8 cellular contexts compared by ENCODE assay signal in the genomic region with DNA sequence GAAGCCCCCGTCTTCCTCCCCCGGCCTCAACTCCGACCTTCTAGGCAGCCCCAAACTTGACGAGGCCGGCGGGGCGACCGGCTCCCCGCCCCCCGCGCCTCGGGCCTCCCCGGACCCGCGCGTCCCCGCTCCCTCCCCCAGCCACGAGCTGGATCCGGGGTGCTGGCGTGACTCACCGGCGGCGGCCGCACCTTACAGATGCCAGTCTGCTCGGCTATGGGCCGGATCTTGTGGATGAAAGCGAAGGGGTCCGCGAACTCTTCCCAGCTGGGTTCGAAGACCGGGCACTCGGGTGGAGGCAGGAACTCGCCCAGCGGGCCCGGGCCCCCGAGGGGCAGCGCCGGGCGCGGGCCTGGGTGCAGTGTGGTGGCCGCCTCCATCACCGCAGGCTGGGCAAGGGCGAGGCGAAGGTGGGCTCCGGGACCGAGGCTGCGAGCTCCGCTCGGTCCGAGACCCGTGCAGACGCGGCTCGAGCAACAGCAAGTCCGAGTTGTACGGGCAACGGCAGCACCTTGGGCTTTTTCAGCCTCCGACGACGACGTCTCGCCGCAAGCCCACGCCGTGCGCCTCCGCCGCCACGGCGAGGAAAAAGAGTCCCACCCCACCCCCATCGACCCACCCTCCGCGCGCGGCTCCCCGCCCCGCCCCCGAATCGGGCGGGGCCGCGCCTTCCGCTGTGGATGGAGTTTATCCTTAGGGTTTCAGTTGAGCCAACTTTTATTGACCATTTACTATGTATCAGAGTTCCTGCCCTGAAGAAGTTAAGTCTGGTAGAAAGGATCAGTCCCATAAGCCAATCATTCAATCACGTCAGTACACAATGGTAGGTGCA. TPM values are rescaled to one million over a fixed set of nuclear protein-coding genes. Genes with fewer than 3 reads are reported as not detected.
A peak's percentile ranks its signal among the peaks of the same experiment; 100 is the strongest.
DNase-seq lines count a peak whose midpoint lies in the region; ATAC-seq, FAIRE-seq and TF ChIP-seq lines count a peak whose summit lies in the region.

A gene (minus strand): TSS at position 496 of the 832 bp plus-strand sequence. CDS start 116 bp downstream, at position 380.

- H3K4me3 ChIP-seq in small intestine (ENCODE audit: low read depth in 1 of 2, low read length in 2 of 2): peak within 1 kb of the TSS; percentile 59 to 92

- peak; percentile 82 for TF ChIP-seq POLR2A in GM10847 (IDR thresholded peaks at IDR 0.05; ENCODE audit: extremely low read depth, insufficient read length)

- ATAC-seq in activated CD4-positive, CD25-positive, alpha-beta regulatory T cell treated with anti-CD3 and anti-CD28 coated beads, Interleukin-2, amount 50 U/mL, for 24 hours: peak; percentile 54 to 57
- no peak for ATAC-seq in HG02571 (IDR thresholded peaks at IDR 0.05; ENCODE audit: unreplicated experiment)
- ATAC-seq in HG03469 (IDR thresholded peaks at IDR 0.05; ENCODE audit: unreplicated experiment): no peak

- peaks cover 0 to 4% of the 10 kb centered on the region in 2 donors for H3K4me1 ChIP-seq in small intestine (ENCODE audit: control insufficient read depth in 2 of 2, insufficient read depth in 1 of 2, low read depth in 1 of 2, low read length in 1 of 2)

- DNase-seq in NCI-H2107 (lab: John Stamatoyannopoulos, UW): peak; percentile 19
- DNase-seq in central memory CD4-positive, alpha-beta T cell: peak; percentile 56
- DNase-seq in inferior parietal cortex (ENCODE audit: extremely low spot score): peak; percentile 63
- peak; percentile 64 for DNase-seq in small intestine

- no peaks in the 10 kb centered on the region for H3K27me3 ChIP-seq in small intestine (ENCODE audit: control insufficient read depth in 2 of 2, insufficient read depth in 2 of 2, low read length in 2 of 2)

- H3K27ac ChIP-seq in small intestine (ENCODE audit: low read depth in 1 of 2, low read length in 1 of 2): peak within 1 kb of the TSS; percentile 81 to 82

- H3K36me3 ChIP-seq in small intestine (ENCODE audit: control insufficient read depth in 2 of 2, insufficient read depth in 2 of 2, low read length in 2 of 2): no peaks in the 10 kb centered on the region

- no peak for FAIRE-seq in small intestine (lab: Jason Lieb, UNC)

- no peaks in the 10 kb centered on the region for H3K9me3 ChIP-seq in small intestine (ENCODE audit: control insufficient read depth, low read depth)

- 0 to 1% (median 0%) methylated on average over 66 to 84 of the region's 84 CpGs for WGBS in small intestine, 3 donors

RNA-seq across cellular contexts. Expression of the gene that starts here (rescaled TPM):
- 1 to 10 TPM; 5.7 to 9.2 (median 9.1) TPM for polyA plus RNA-seq in small intestine

Comparison
In these comparisons a context has a peak if more than half of its experiments do, and no peak if none do; other contexts are left out.
1. ATAC-seq: peak in activated CD4-positive, CD25-positive, alpha-beta regulatory T cell treated with anti-CD3 and anti-CD28 coated beads, Interleukin-2, amount 50 U/mL, for 24 hours (2 of 2); none in HG02571 (single experiment) and HG03469 (single experiment).
2. Peak in every context shown above with its lines, with median percentiles within 50 percentile points of each other: DNase-seq.